14 cellular contexts compared by ENCODE assay signal in genomic region chr4:153542835-153543234, GRCh38.
DNase-seq lines count a peak whose midpoint lies in the region; ATAC-seq and TF ChIP-seq lines count a peak whose summit lies in the region.
"Had no signal": no experiment of that assay in that cellular context is flagged by ENCODE, and none has a peak within 500 bp of the region (broad histone marks: within the 10 kb centered on the region; RNA-seq: fewer than 3 reads in every experiment).

No MANE protein-coding gene starts in this region.

- H3K27ac Mint-ChIP-seq in GM23338 (no peak overlapping the region), nephron (peak overlapping the region in 2 of 3 experiments; percentile 45 to 94)

- no peaks in the 10 kb centered on the region for H3K36me3 ChIP-seq in GM23338 (ENCODE audit: insufficient read depth)
- no peaks in the 10 kb centered on the region for H3K36me3 ChIP-seq in ascending aorta
- H3K36me3 ChIP-seq in aorta (ENCODE audit: control insufficient read depth in 1 of 2, insufficient read depth in 2 of 2, low read length in 1 of 2), result no peaks in the 10 kb centered on the region
- H3K36me3 ChIP-seq: left ventricle myocardium inferior had no signal

- peaks cover under 1% of the 10 kb centered on the region; the same call in 1 of the 2 replicates for H4K20me1 ChIP-seq in GM23338 (replicated peaks; ENCODE audit: insufficient read depth)

- H3K27ac ChIP-seq in C4-2B (no peak overlapping the region), GM23338 (ENCODE audit: low read depth) (no peak overlapping the region), ascending aorta (peak overlapping the region; percentile 70 to 83), aorta (ENCODE audit: low read depth in 1 of 2, low read length in 2 of 2) (peak overlapping the region in 1 of 2 donors; percentile 26)
- H3K27ac ChIP-seq: VCaP had no signal

- H3K4me1 Mint-ChIP-seq in GM23338, result peaks cover 44% of the 10 kb centered on the region
- H3K4me1 Mint-ChIP-seq in nephron, result peaks cover 76% of the 10 kb centered on the region

- H3K79me2 ChIP-seq in GM23338 (replicated peaks; ENCODE audit: insufficient read depth), result peaks cover 51% of the 10 kb centered on the region

- H3K9me3 Mint-ChIP-seq in GM23338, result no peaks in the 10 kb centered on the region
- H3K9me3 Mint-ChIP-seq in nephron, result no peaks in the 10 kb centered on the region

- DNase-seq in GM23338 (ENCODE audit: low spot score) (peak; percentile 67), ascending aorta (ENCODE audit: low spot score in 2 of 2) (no peak), Kasumi-1 (lab: John Stamatoyannopoulos, UW) (no peak), NCI-H1048 (lab: John Stamatoyannopoulos, UW) (no peak), aorta (no peak), GDM1 (lab: John Stamatoyannopoulos, UW) (no peak)
- DNase-seq: activated T-cell treated with anti-CD3 and anti-CD28 coated beads, Interleukin-2, amount 50 U/mL, for 1 hour; effector CD4-positive, alpha-beta T cell; left ventricle myocardium inferior; NCI-H146; SHP77 treated with DMSO at 0.1 percent for 48 hours had no signal

- intact Hi-C loops in ascending aorta (cut with DNase I) (no loop called here), aorta (cut with DNase I) (no loop called here)

- WGBS in aorta, 2 donors, result 87 to 92% methylated on average over 6 of the region's 6 CpGs

- H3K9me3 ChIP-seq in ascending aorta (no peaks in the 10 kb centered on the region), aorta (ENCODE audit: control insufficient read depth, low read length) (no peaks in the 10 kb centered on the region)
- H3K9me3 ChIP-seq: left ventricle myocardium inferior had no signal

- H2AFZ ChIP-seq in GM23338, result no peak overlapping the region

- 0 out of 2 replicates have a peak, but pooled peaks cover 3% of the 10 kb centered on the region for H3F3A ChIP-seq in GM23338 (replicated peaks; ENCODE audit: low read depth)

- H3K27me3 ChIP-seq in GM23338 (ENCODE audit: insufficient read depth) (no peaks in the 10 kb centered on the region), ascending aorta (no peaks in the 10 kb centered on the region), aorta (ENCODE audit: control insufficient read depth in 1 of 2, insufficient read depth in 2 of 2, low read length in 1 of 2) (no peaks in the 10 kb centered on the region)

- H3K4me3 Mint-ChIP-seq in GM23338 (no peak overlapping the region), nephron (no peak overlapping the region)

- H3K36me3 Mint-ChIP-seq in GM23338 (ENCODE audit: low read depth), result no peaks in the 10 kb centered on the region
- H3K36me3 Mint-ChIP-seq in nephron (ENCODE audit: low read depth), result peaks cover 11% of the 10 kb centered on the region

- no peaks in the 10 kb centered on the region; the same call in none of the 2 replicates for H3K9me2 ChIP-seq in GM23338 (ENCODE audit: insufficient read depth)

- H3K4me1 ChIP-seq in GM23338 (ENCODE audit: insufficient read depth), result peaks cover 20% of the 10 kb centered on the region
- H3K4me1 ChIP-seq in ascending aorta, result peaks cover 4 to 19% of the 10 kb centered on the region in 2 donors
- H3K4me1 ChIP-seq in aorta (ENCODE audit: control insufficient read depth in 1 of 2, insufficient read depth in 2 of 2, low read length in 2 of 2), result peaks cover 0 to 5% of the 10 kb centered on the region in 2 donors

- no peak overlapping the region for H3K4me2 ChIP-seq in GM23338

- peak; percentile 13 for TF ChIP-seq CTCF in C4-2B (conservative IDR thresholded peaks at IDR 0.05)
- TF ChIP-seq CTCF in GM23338 (conservative IDR thresholded peaks at IDR 0.05; ENCODE audit: low read depth in 2 of 2), result peak; percentile 69 to 80
- TF ChIP-seq CTCF in ascending aorta (IDR thresholded peaks at IDR 0.05), result no peak
- peak in 1 of 3 experiments; percentile 11 for TF ChIP-seq CTCF in nephron (IDR thresholded peaks at IDR 0.05; ENCODE audit: unreplicated experiment in 3 of 3)

- ATAC-seq in GM23338, result no peak
- no peak for ATAC-seq in aorta (ENCODE audit: low FRiP score)

- H3K27me3 Mint-ChIP-seq in GM23338 (ENCODE audit: insufficient read depth, low read depth, poor library complexity), result peaks cover 2% of the 10 kb centered on the region
- no peaks in the 10 kb centered on the region for H3K27me3 Mint-ChIP-seq in nephron (ENCODE audit: low read depth)

- H3K4me3 ChIP-seq in GM23338 (no peak overlapping the region), ascending aorta (no peak overlapping the region), aorta (ENCODE audit: low read length in 2 of 2) (no peak overlapping the region)
- H3K4me3 ChIP-seq: left ventricle myocardium inferior had no signal

TF ChIP-seq in GM23338, 12 proteins besides CTCF, POLR2A, EP300 and RAD21 (continues in another document):
- no peak for TF ChIP-seq EZH2phosphoT487 (IDR thresholded peaks at IDR 0.05; ENCODE audit: unreplicated experiment)
- no peak for TF ChIP-seq JUNB (IDR thresholded peaks at IDR 0.05; ENCODE audit: unreplicated experiment)
- TF ChIP-seq STAT1 (IDR thresholded peaks at IDR 0.05; ENCODE audit: unreplicated experiment), result no peak
- no peak for TF ChIP-seq ZNF462 (CRISPR knock-in tag; IDR thresholded peaks at IDR 0.05)
- TF ChIP-seq ZNF331 (CRISPR knock-in tag; IDR thresholded peaks at IDR 0.05; ENCODE audit: low read depth), result no peak
- no peak for TF ChIP-seq CREB1 (CRISPR knock-in tag; IDR thresholded peaks at IDR 0.05; ENCODE audit: low read depth)
- no peak for TF ChIP-seq ETS1 (IDR thresholded peaks at IDR 0.05)
- TF ChIP-seq EZH2 (IDR thresholded peaks at IDR 0.05; ENCODE audit: low read depth, unreplicated experiment), result no peak
- TF ChIP-seq POLR2AphosphoS5 (IDR thresholded peaks at IDR 0.05; ENCODE audit: low read depth), result no peak

Comparison
In these comparisons a context has a peak if more than half of its experiments do, and no peak if none do; other contexts are left out.
1. H3K27ac ChIP-seq: peak in ascending aorta (2 of 2); none in C4-2B (single experiment) and GM23338 (single experiment).
2. CTCF ChIP-seq: peak in C4-2B (single experiment) and GM23338 (2 of 2); none in ascending aorta (0 of 3).